ENCODE assay signal across 9 cellular contexts in the genomic region with DNA sequence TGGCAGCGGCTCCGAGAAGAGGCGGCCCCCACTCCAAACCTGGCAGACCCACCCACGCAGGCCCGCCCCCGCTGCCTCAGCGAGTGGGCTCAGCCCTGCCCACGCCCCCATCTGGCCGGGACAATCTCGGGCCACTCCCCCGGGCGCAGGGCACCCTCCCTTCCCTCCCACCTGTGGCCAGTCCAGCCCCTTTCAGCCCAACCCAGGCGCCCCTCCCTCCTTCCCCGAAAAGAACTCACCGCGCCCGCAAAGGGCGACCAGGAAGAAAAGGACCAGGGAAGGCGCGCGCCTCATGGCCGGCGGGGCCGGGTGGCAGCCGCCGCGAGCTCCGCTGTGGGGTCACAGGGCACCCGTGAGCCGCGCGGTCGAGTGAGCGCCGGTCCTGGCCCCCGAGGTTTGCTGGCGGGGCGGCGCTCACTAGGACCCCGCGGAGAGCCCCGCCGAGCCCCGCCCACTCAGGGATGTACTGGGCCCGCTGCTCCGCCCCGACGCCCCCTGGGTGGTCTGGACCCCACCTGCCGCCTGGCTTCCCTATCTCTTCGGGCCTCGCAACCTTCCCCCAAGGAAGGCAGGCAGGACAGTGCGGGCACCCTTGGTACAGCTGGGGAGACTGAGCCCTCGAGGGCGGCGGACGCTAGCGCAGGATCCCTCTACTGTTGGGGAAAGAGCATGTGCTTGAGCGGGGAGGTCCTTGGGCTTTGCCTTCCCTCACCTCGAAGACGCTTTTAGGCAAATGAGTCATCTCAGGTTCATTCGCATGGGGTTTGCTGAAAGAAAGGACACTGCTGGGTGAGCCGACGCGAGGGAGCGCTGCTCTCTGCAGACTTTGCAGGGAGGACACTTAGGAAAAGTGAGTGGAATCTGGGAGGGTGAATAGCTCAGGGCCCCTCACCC. TPM values are rescaled to one million over a fixed set of nuclear protein-coding genes. Genes with fewer than 3 reads are reported as not detected.
A peak's percentile ranks its signal among the peaks of the same experiment; 100 is the strongest.
DNase-seq lines count a peak whose midpoint lies in the region; ATAC-seq, FAIRE-seq and TF ChIP-seq lines count a peak whose summit lies in the region.
"Had no signal": no experiment of that assay in that cellular context is flagged by ENCODE, and none has a peak within 500 bp of the region (broad histone marks: within the 10 kb centered on the region; RNA-seq: fewer than 3 reads in every experiment).

A gene with protein sequence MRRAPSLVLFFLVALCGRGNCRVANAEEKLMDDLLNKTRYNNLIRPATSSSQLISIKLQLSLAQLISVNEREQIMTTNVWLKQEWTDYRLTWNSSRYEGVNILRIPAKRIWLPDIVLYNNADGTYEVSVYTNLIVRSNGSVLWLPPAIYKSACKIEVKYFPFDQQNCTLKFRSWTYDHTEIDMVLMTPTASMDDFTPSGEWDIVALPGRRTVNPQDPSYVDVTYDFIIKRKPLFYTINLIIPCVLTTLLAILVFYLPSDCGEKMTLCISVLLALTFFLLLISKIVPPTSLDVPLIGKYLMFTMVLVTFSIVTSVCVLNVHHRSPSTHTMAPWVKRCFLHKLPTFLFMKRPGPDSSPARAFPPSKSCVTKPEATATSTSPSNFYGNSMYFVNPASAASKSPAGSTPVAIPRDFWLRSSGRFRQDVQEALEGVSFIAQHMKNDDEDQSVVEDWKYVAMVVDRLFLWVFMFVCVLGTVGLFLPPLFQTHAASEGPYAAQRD (minus strand): TSS at position 371 of the 894 bp plus-strand sequence. CDS start 77 bp downstream, at position 294.

- H3K4me3 ChIP-seq in ACC112 (ENCODE audit: low read depth, low read length) (peak within 1 kb of the TSS; percentile 79), IMR-90 (ENCODE audit: insufficient read depth, low read depth, low read length) (no peak within 1 kb of the TSS; the same call in 1 of the 2 replicates), kidney (ENCODE audit: low read length in 2 of 2) (peak within 1 kb of the TSS in 1 of 2 donors; percentile 51), suprapubic skin (peak within 1 kb of the TSS; percentile 46)

- DNase-seq in IMR-90 (no peak), astrocyte of the hippocampus (ENCODE audit: low read depth, low spot score) (peak; percentile 38), kidney (peak; percentile 78), suprapubic skin (ENCODE audit: low spot score in 2 of 2) (no peak), UCSD-AML1 (lab: John Stamatoyannopoulos, UW; ENCODE audit: unreplicated experiment) (no peak), HuH-7.5 (ENCODE audit: low spot score) (no peak)

- H3K79me2 ChIP-seq in ACC112 (ENCODE audit: control insufficient read depth, insufficient read depth, low read length, unreplicated experiment): no peaks in the 10 kb centered on the region

- H2BK120ac ChIP-seq in IMR-90 (ENCODE audit: low read depth, low read length): no peak within 1 kb of the TSS

- no peak within 1 kb of the TSS for H3K14ac ChIP-seq in IMR-90 (replicated peaks; ENCODE audit: low read depth, low read length)

- no peaks in the 10 kb centered on the region for H3K9me3 ChIP-seq in IMR-90 (ENCODE audit: control insufficient read depth, insufficient read depth, low read length)
- no peaks in the 10 kb centered on the region for H3K9me3 ChIP-seq in kidney (ENCODE audit: control insufficient read depth in 1 of 2, low read length in 2 of 2)
- H3K9me3 ChIP-seq in suprapubic skin: no peaks in the 10 kb centered on the region

- H2AFZ ChIP-seq in ACC112 (ENCODE audit: low read length, unreplicated experiment) (no peak within 1 kb of the TSS), IMR-90 (replicated peaks; ENCODE audit: low read length, poor library complexity) (peak within 1 kb of the TSS; percentile 81)

- H4K91ac ChIP-seq in IMR-90 (ENCODE audit: insufficient read depth, low read depth, low read length): no peak within 1 kb of the TSS

- H3K9ac ChIP-seq in IMR-90 (ENCODE audit: low read depth, low read length) (no peak within 1 kb of the TSS), kidney (ENCODE audit: low read length in 2 of 2) (no peak within 1 kb of the TSS)

- H4K20me1 ChIP-seq in IMR-90 (ENCODE audit: insufficient read depth, low read length): no peaks in the 10 kb centered on the region

- in situ Hi-C loops in IMR-90 (cut with MboI; ENCODE audit: low sequenced_read_pairs): no loop called here

- 0 out of 2 replicates have a peak, but pooled peaks cover 12% of the 10 kb centered on the region for H3K27me3 ChIP-seq in ACC112 (ENCODE audit: insufficient read depth, low read length)
- peaks cover 49% of the 10 kb centered on the region for H3K27me3 ChIP-seq in IMR-90 (ENCODE audit: control insufficient read depth, insufficient read depth, low read length)
- H3K27me3 ChIP-seq in suprapubic skin: peaks cover 12% of the 10 kb centered on the region

- H2BK5ac ChIP-seq in IMR-90 (ENCODE audit: low read depth, low read length, poor library complexity, severe bottlenecking): no peak within 1 kb of the TSS

- dilution Hi-C loops in IMR-90 (cut with HindIII; ENCODE audit: low sequenced_read_pairs, unreplicated experiment): no loop called here

- no peak for FAIRE-seq in kidney (lab: Jason Lieb, UNC)
- FAIRE-seq: GM18507 had no signal

- TF ChIP-seq RAD21 in IMR-90 (IDR thresholded peaks at IDR 0.05; ENCODE audit: low read length): no peak

- CTCF ChIA-PET in IMR-90 (lab: Yijun Ruan, JAX): no interaction called here

- no peak within 1 kb of the TSS for H3K56ac ChIP-seq in IMR-90 (ENCODE audit: extremely low read depth, insufficient read depth, low read length)

- no peak within 1 kb of the TSS; the same call in 1 of the 2 replicates for H3K23ac ChIP-seq in IMR-90 (ENCODE audit: low read depth, low read length)

- peak within 1 kb of the TSS; percentile 8; the same call in 1 of the 2 replicates for H3K4me2 ChIP-seq in IMR-90 (ENCODE audit: low read depth, low read length)

- H2AK5ac ChIP-seq in IMR-90 (ENCODE audit: low read depth, low read length): no peak within 1 kb of the TSS

- H4K5ac ChIP-seq in IMR-90 (ENCODE audit: low read depth, low read length): no peak within 1 kb of the TSS

- H4K8ac ChIP-seq in IMR-90 (ENCODE audit: low read depth in 2 of 2, low read length in 2 of 2): no peak within 1 kb of the TSS

- H3K27ac ChIP-seq in ACC112 (ENCODE audit: low read depth, low read length) (no peak within 1 kb of the TSS), IMR-90 (ENCODE audit: insufficient read depth, low read length) (no peak within 1 kb of the TSS), kidney (ENCODE audit: low read depth in 2 of 2, low read length in 2 of 2) (no peak within 1 kb of the TSS), suprapubic skin (no peak within 1 kb of the TSS)

- H2AK9ac ChIP-seq in IMR-90 (replicated peaks; ENCODE audit: low read depth, low read length, poor library complexity): peak within 1 kb of the TSS; percentile 25

- no peak for TF ChIP-seq CTCF in IMR-90 (conservative IDR thresholded peaks at IDR 0.05; ENCODE audit: low read depth, low read length)
- no peak for TF ChIP-seq CTCF in kidney (IDR thresholded peaks at IDR 0.05; ENCODE audit: borderline replicate concordance, extremely low read depth, insufficient read depth)
- TF ChIP-seq CTCF in suprapubic skin (IDR thresholded peaks at IDR 0.05): no peak

- no peaks in the 10 kb centered on the region for H3K9me1 ChIP-seq in IMR-90 (ENCODE audit: insufficient read depth, low read length)

- H2BK20ac ChIP-seq in IMR-90 (ENCODE audit: low read depth, low read length): no peak within 1 kb of the TSS

- POLR2A ChIA-PET in IMR-90 (lab: Charles Lee; ENCODE audit: unreplicated experiment): no interaction called here

- TF ChIP-seq EP300 in suprapubic skin (IDR thresholded peaks at IDR 0.05): no peak

- H3K4me1 ChIP-seq in ACC112 (ENCODE audit: control insufficient read depth, insufficient read depth, low read length, unreplicated experiment) (no peaks in the 10 kb centered on the region), IMR-90 (ENCODE audit: control insufficient read depth, insufficient read depth, low read length) (no peaks in the 10 kb centered on the region), kidney (ENCODE audit: control insufficient read depth in 1 of 2, insufficient read depth in 1 of 2, low read depth in 1 of 2, low read length in 2 of 2) (peaks cover 0 to 7% of the 10 kb centered on the region in 2 donors), suprapubic skin (peaks cover 13% of the 10 kb centered on the region)

- no peak within 1 kb of the TSS for H3K4ac ChIP-seq in IMR-90 (ENCODE audit: low read depth, low read length)

- 7% methylated on average over 20 of the region's 65 CpGs; no CpG with 5 or more reads in 1 of the 2 experiments for WGBS in IMR-90 (ENCODE audit: extremely low coverage in 2 of 2, insufficient read length in 1 of 2), 2 experiments
- 32% methylated on average over 15 of the region's 65 CpGs for WGBS in suprapubic skin

- H3K79me1 ChIP-seq in IMR-90 (ENCODE audit: low read depth in 1 of 2, low read length in 2 of 2): no peaks in the 10 kb centered on the region

- no TSS peak for BruUV-seq in IMR-90 (replicated peaks; lab: Mats Ljungman, UMichigan)

- no peak within 1 kb of the TSS for H3K18ac ChIP-seq in IMR-90 (ENCODE audit: low read depth, low read length)

- ATAC-seq in IMR-90 (ENCODE audit: low read depth): peak; percentile 50
- ATAC-seq in HG02885 (IDR thresholded peaks at IDR 0.05; ENCODE audit: poor library complexity, unreplicated experiment): no peak

- H3K36me3 ChIP-seq in ACC112 (ENCODE audit: insufficient read depth, low read length): no peaks in the 10 kb centered on the region
- no peaks in the 10 kb centered on the region for H3K36me3 ChIP-seq in IMR-90 (ENCODE audit: control insufficient read depth, insufficient read depth, low read length)
- H3K36me3 ChIP-seq in kidney (ENCODE audit: control insufficient read depth in 1 of 2, insufficient read depth in 2 of 2, low read length in 2 of 2): no peaks in the 10 kb centered on the region
- H3K36me3 ChIP-seq in suprapubic skin: no peaks in the 10 kb centered on the region

- TF ChIP-seq POLR2A in IMR-90 (IDR thresholded peaks at IDR 0.05; ENCODE audit: low read depth, low read length) (no peak), suprapubic skin (IDR thresholded peaks at IDR 0.05) (no peak)

- H2BK15ac ChIP-seq in IMR-90 (ENCODE audit: low read depth, low read length): no peak within 1 kb of the TSS

- intact Hi-C loops in IMR-90 (cut with micrococcal nuclease): no loop called here
- intact Hi-C loops in kidney (cut with DNase I): no loop called here

TF ChIP-seq in IMR-90, 13 proteins besides CTCF, POLR2A, EP300 and RAD21:
- TF ChIP-seq MXI1 (IDR thresholded peaks at IDR 0.05; ENCODE audit: borderline replicate concordance, low read depth, low read length): no peak
- no peak for TF ChIP-seq MAZ (IDR thresholded peaks at IDR 0.05; ENCODE audit: borderline replicate concordance, low read depth, low read length)
- no peak for TF ChIP-seq NFE2L2 (IDR thresholded peaks at IDR 0.05; ENCODE audit: low read depth, low read length)
- TF ChIP-seq RFX5 (IDR thresholded peaks at IDR 0.05; ENCODE audit: low read depth, low read length): no peak

RNA-seq across cellular contexts. Expression of the gene that starts here (rescaled TPM):
- not detected in 2 replicates for total RNA-seq in IMR-90 (2012; rRNA removed)
- polyA plus RNA-seq in IMR-90 (2012; rRNA removed): not detected in 2 replicates
- not detected in 2 replicates for polyA plus RNA-seq in IMR-90 (2012; cell fraction: cytosol; rRNA removed)
- not detected in 2 replicates for polyA plus RNA-seq in IMR-90 (2012; cell fraction: nucleus; rRNA removed; ENCODE audit: low replicate concordance)
- total RNA-seq in kidney: 0.13 TPM
- polyA plus RNA-seq in kidney (ENCODE audit: insufficient read depth, low read depth, low replicate concordance): 0.32 TPM
- total RNA-seq in suprapubic skin: under 1 TPM in 1 of 4 donors, not detected in 3; 0.47 TPM

Comparison
In these comparisons a context has a peak if more than half of its experiments do, and no peak if none do; other contexts are left out.
1. Peak in ATAC-seq and H3K4me2 ChIP-seq in IMR-90; RNA of the gene not detected or under 1 TPM.
2. Peak in DNase-seq in kidney; RNA of the gene not detected or under 1 TPM.